In genomic region chr1:112702067-112702395, GRCh38 we compare ENCODE assay signal across 11 cellular contexts. TPM values are rescaled to one million over a fixed set of nuclear protein-coding genes. Genes with fewer than 3 reads are reported as not detected.
DNase-seq lines count a peak whose midpoint lies in the region; ATAC-seq and TF ChIP-seq lines count a peak whose summit lies in the region.
"Had no signal": no experiment of that assay in that cellular context is flagged by ENCODE, and none has a peak within 500 bp of the region (broad histone marks: within the 10 kb centered on the region; RNA-seq: fewer than 3 reads in every experiment).

No MANE protein-coding gene starts in this region.

- H3K9ac ChIP-seq in PC-3 (ENCODE audit: low read length) (no peak overlapping the region), trophoblast cell (ENCODE audit: low read length) (no peak overlapping the region)

- H3K9me2 ChIP-seq in PC-3 (replicated peaks; ENCODE audit: low read length), result no peaks in the 10 kb centered on the region

- H3K23ac ChIP-seq in trophoblast cell (ENCODE audit: low read length), result no peak overlapping the region

- H3K9me3 ChIP-seq in PC-3 (ENCODE audit: low read length) (no peaks in the 10 kb centered on the region), trophoblast cell (ENCODE audit: insufficient read depth, low read depth, low read length) (no peaks in the 10 kb centered on the region), BE2C (no peaks in the 10 kb centered on the region)

- peaks cover 49% of the 10 kb centered on the region for H3K79me2 ChIP-seq in PC-3 (ENCODE audit: low read length)
- H3K79me2 ChIP-seq in trophoblast cell (ENCODE audit: control insufficient read depth, insufficient read depth, low read length, poor library complexity), result peaks cover 24% of the 10 kb centered on the region

- WGBS in trophoblast cell (ENCODE audit: extremely low coverage, insufficient coverage, insufficient read length), result no CpG with 5 or more reads among the region's 3 CpGs

- no peaks in the 10 kb centered on the region for H3K27me3 ChIP-seq in PC-3 (ENCODE audit: low read length)
- no peaks in the 10 kb centered on the region for H3K27me3 ChIP-seq in trophoblast cell (ENCODE audit: insufficient read depth, low read length)
- no peaks in the 10 kb centered on the region for H3K27me3 ChIP-seq in BE2C
- H3K27me3 ChIP-seq: brain microvascular endothelial cell had no signal

- H3K18ac ChIP-seq in trophoblast cell (ENCODE audit: low read length), result no peak overlapping the region

- no peak overlapping the region for H4K91ac ChIP-seq in trophoblast cell (ENCODE audit: low read depth, low read length)

- no peak overlapping the region for H2BK12ac ChIP-seq in trophoblast cell (ENCODE audit: low read length)

- peaks cover 29% of the 10 kb centered on the region for H3K79me1 ChIP-seq in trophoblast cell (ENCODE audit: low read length)

- H3K4me1 ChIP-seq in PC-3 (ENCODE audit: insufficient read depth, low read length), result peaks cover 63% of the 10 kb centered on the region
- peaks cover 51 to 57% of the 10 kb centered on the region in 2 experiments for H3K4me1 ChIP-seq in trophoblast cell (ENCODE audit: control insufficient read depth in 1 of 2, insufficient read depth in 2 of 2, low read length in 2 of 2)
- H3K4me1 ChIP-seq in BE2C, result peaks cover 52% of the 10 kb centered on the region

- H3K4ac ChIP-seq in trophoblast cell (ENCODE audit: low read depth, low read length), result no peak overlapping the region

- no peak overlapping the region for H4K12ac ChIP-seq in trophoblast cell (ENCODE audit: low read depth, low read length)

- H2BK5ac ChIP-seq in trophoblast cell (ENCODE audit: low read depth, low read length, poor library complexity), result no peak overlapping the region

- H2AK5ac ChIP-seq in trophoblast cell (ENCODE audit: low read length), result no peak overlapping the region

- peaks cover 3% of the 10 kb centered on the region for H3F3A ChIP-seq in PC-3 (ENCODE audit: low read length, unreplicated experiment)

- H3K27ac ChIP-seq in C4-2B (peak overlapping the region; percentile 68), PC-3 (ENCODE audit: low read length) (no peak overlapping the region), trophoblast cell (ENCODE audit: low read depth, low read length) (no peak overlapping the region)
- H3K27ac ChIP-seq: brain microvascular endothelial cell had no signal

- CTCF ChIA-PET in PC-3 (lab: Charles Lee), result no interaction called here

- peak overlapping the region; percentile 75; the same call in 1 of the 2 replicates for H3K4me2 ChIP-seq in PC-3 (ENCODE audit: low read length)
- H3K4me2 ChIP-seq in trophoblast cell (ENCODE audit: low read length), result no peak overlapping the region

- POLR2A ChIA-PET in PC-3 (lab: Charles Lee; ENCODE audit: unreplicated experiment), result no interaction called here

- no peak overlapping the region for H2AFZ ChIP-seq in PC-3 (ENCODE audit: low read length)
- no peak overlapping the region for H2AFZ ChIP-seq in trophoblast cell (ENCODE audit: insufficient read depth, low read length, poor library complexity)

- no peaks in the 10 kb centered on the region for H4K20me1 ChIP-seq in PC-3 (ENCODE audit: low read length)

- intact Hi-C loops in PC-3 (cut with micrococcal nuclease), result no loop called here

- ATAC-seq in PC-3 (no peak), HG03469 (IDR thresholded peaks at IDR 0.05; ENCODE audit: unreplicated experiment) (no peak)

- H3K4me3 ChIP-seq in PC-3 (ENCODE audit: low read length) (no peak overlapping the region), epithelial cell of esophagus (ENCODE audit: low read length) (no peak overlapping the region), trophoblast cell (ENCODE audit: low read depth, low read length) (no peak overlapping the region), BE2C (ENCODE audit: low read depth, low read length) (no peak overlapping the region)

- no peak overlapping the region for H4K8ac ChIP-seq in trophoblast cell (ENCODE audit: low read depth, low read length)

- H3K36me3 ChIP-seq in PC-3 (ENCODE audit: low read depth, low read length) (peaks cover 16% of the 10 kb centered on the region; the same call in 1 of the 2 replicates), trophoblast cell (ENCODE audit: control insufficient read depth in 1 of 2, insufficient read depth in 2 of 2, low read length in 2 of 2) (peaks cover 42 to 53% of the 10 kb centered on the region in 2 experiments), BE2C (peaks cover 14% of the 10 kb centered on the region)

- TF ChIP-seq CTCF in C4-2B (conservative IDR thresholded peaks at IDR 0.05), result no peak
- TF ChIP-seq CTCF in PC-3 (conservative IDR thresholded peaks at IDR 0.05; ENCODE audit: low read depth, low read length), result no peak
- no peak for TF ChIP-seq CTCF in epithelial cell of esophagus (IDR thresholded peaks at IDR 0.05; ENCODE audit: insufficient read depth, low read depth, low read length, missing control alignments)
- no peak for TF ChIP-seq CTCF in BE2C (IDR thresholded peaks at IDR 0.05; ENCODE audit: low read depth, low read length)

- H3K14ac ChIP-seq in trophoblast cell (ENCODE audit: low read length), result no peak overlapping the region

- BruUV-seq in PC-3 (replicated peaks; lab: Mats Ljungman, UMichigan), result no TSS peak

- no peak overlapping the region for H2BK120ac ChIP-seq in trophoblast cell (ENCODE audit: insufficient read depth, low read length, poor library complexity)

- DNase-seq in PC-3 (no peak), epithelial cell of esophagus (ENCODE audit: low read depth) (peak; percentile 29), trophoblast cell (peak; percentile 33 to 50), NCI-H526 treated with DMSO at 0.1 percent for 48 hours (lab: John Stamatoyannopoulos, UW) (no peak), ureter (ENCODE audit: low spot score) (no peak), BE2C (no peak)
- DNase-seq: brain microvascular endothelial cell, GF-D8, NCI-H2029 had no signal

RNA-seq across cellular contexts. Expression of gene RHOC, which starts 4.9 kb away (rescaled TPM):
- total RNA-seq in PC-3 (2014; rRNA removed) (399 and 405 TPM in 2 replicates), ureter (187 TPM)
- 286 and 295 TPM in 2 replicates for polyA plus RNA-seq in trophoblast cell (2013)
- polyA plus RNA-seq in BE2C (2012; ENCODE audit: insufficient read depth, insufficient read length, low read depth), result 335 TPM

RNA-seq across cellular contexts. Expression of gene PPM1J, which starts 13.1 kb away (rescaled TPM):
- 0.80 and 1.4 TPM in 2 replicates for total RNA-seq in PC-3 (2014; rRNA removed)
- polyA plus RNA-seq in trophoblast cell (2013), result 2.2 and 2.3 TPM in 2 replicates
- total RNA-seq in ureter, result 0.94 TPM
- not detected for polyA plus RNA-seq in BE2C (2012; ENCODE audit: insufficient read depth, insufficient read length, low read depth)

RNA-seq across cellular contexts. Expression of gene MOV10, which starts 27.6 kb away (rescaled TPM):
- total RNA-seq in PC-3 (2014; rRNA removed), result 68.5 and 71.6 TPM in 2 replicates
- polyA plus RNA-seq in trophoblast cell (2013), result 55.1 and 55.6 TPM in 2 replicates
- 92.3 TPM for total RNA-seq in ureter
- 10.2 TPM for polyA plus RNA-seq in BE2C (2012; ENCODE audit: insufficient read depth, insufficient read length, low read depth)

Comparison
In these comparisons a context has a peak if more than half of its experiments do, and no peak if none do; other contexts are left out.
1. DNase-seq: peak in epithelial cell of esophagus (single experiment) and trophoblast cell (2 of 2); none in PC-3 (single experiment), NCI-H526 treated with DMSO at 0.1 percent for 48 hours (single experiment), ureter (single experiment) and BE2C (single experiment).